19 cellular contexts compared by ENCODE assay signal in the genomic region with DNA sequence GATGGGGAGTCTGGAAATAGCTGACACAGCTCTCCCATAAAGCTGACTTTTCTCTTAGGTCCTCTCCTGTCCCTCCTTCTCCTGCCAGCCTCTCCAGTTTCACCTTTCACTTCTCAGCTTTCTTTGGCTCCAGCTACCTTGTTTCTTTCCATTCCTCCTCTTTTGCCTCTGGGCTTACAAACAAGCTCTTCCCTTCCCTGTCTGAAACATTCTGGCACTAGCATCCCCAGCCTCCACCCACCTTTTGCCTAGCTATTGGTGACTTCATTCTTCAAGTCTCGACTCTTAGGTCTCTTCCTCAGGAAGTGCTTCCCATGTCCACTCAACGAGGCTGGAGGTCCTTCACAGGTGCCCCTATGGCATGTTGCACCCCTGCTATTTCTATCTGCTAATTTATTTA.
"Had no signal": no experiment of that assay in that cellular context is flagged by ENCODE, and none has a peak within 500 bp of the region (broad histone marks: within the 10 kb centered on the region; RNA-seq: fewer than 3 reads in every experiment).

No MANE protein-coding gene starts in this region.

- H3K27ac ChIP-seq: coronary artery, ovary, right atrium auricular region, suprapubic skin, thyroid gland, upper lobe of left lung, uterus had no signal

- H3K4me1 ChIP-seq: right atrium auricular region, suprapubic skin, uterus had no signal

- H3K36me3 Mint-ChIP-seq: naive thymus-derived CD8-positive, alpha-beta T cell had no signal

- H3K4me2 ChIP-seq: smooth muscle cell had no signal

- H3K4me3 ChIP-seq: coronary artery, mucosa of descending colon, ovary, right atrium auricular region, smooth muscle cell, suprapubic skin, thyroid gland, upper lobe of left lung, uterus had no signal

- FAIRE-seq: islet of Langerhans had no signal

- H3K9me3 ChIP-seq: mucosa of descending colon, ovary, right atrium auricular region, suprapubic skin, thyroid gland, upper lobe of left lung, uterus had no signal

- DNase-seq: effector CD4-positive, alpha-beta T cell; foreskin melanocyte; head of caudate nucleus; hippocampal formation; mucosa of descending colon; naive thymus-derived CD8-positive, alpha-beta T cell; ovary; stimulated activated CD4-positive, alpha-beta T cell treated with anti-CD3 and anti-CD28 coated beads, Interleukin-2, amount 100 ng/mL, for 48 hours; stimulated activated naive CD8-positive, alpha-beta T cell treated with anti-CD3 and anti-CD28 coated beads, Interleukin-15, Interleukin-2, amounts not matched to agents 100 U/mL and 50 U/mL, for 24 hours; thyroid gland; upper lobe of left lung; uterus had no signal

- H3K9me3 Mint-ChIP-seq: naive thymus-derived CD8-positive, alpha-beta T cell; neural crest cell had no signal

- H3K36me3 ChIP-seq: ovary, right atrium auricular region, suprapubic skin, thyroid gland, upper lobe of left lung, uterus had no signal

- H3K27me3 ChIP-seq: ovary, right atrium auricular region, suprapubic skin, thyroid gland, upper lobe of left lung, uterus had no signal

- ATAC-seq: left lobe of liver; mucosa of descending colon; naive thymus-derived CD8-positive, alpha-beta T cell; stimulated activated naive CD8-positive, alpha-beta T cell treated with anti-CD3 and anti-CD28 coated beads, Interleukin-15, Interleukin-2, amounts not matched to agents 100 U/mL and 50 U/mL, for 24 hours had no signal
